Comparison of ENCODE assay signal across 19 cellular contexts in genomic region chr2:240872317-240873097, GRCh38. TPM values are rescaled to one million over a fixed set of nuclear protein-coding genes. Genes with fewer than 3 reads are reported as not detected.
"Had no signal": no experiment of that assay in that cellular context is flagged by ENCODE, and none has a peak within 500 bp of the region (broad histone marks: within the 10 kb centered on the region; RNA-seq: fewer than 3 reads in every experiment).

No MANE protein-coding gene starts in this region.

- DNase-seq: activated CD4-positive, alpha-beta T cell treated with anti-CD3 and anti-CD28 coated beads, Interleukin-2, amount 50 U/mL, for 4 hours; activated naive CD4-positive, alpha-beta T cell treated with anti-CD3 and anti-CD28 coated beads, Interleukin-2, amount 50 U/mL, for 16 hours; activated T-cell treated with anti-CD3 and anti-CD28 coated beads for 4 hours; caudate nucleus; colonic mucosa; hippocampal formation; left ventricle myocardium inferior; mesendoderm; natural killer cell; T-helper 1 cell; T1000 had no signal

- H3K9me3 Mint-ChIP-seq: activated T-helper 17 cell treated with anti-CD3 and anti-CD28 coated beads, Interleukin-2, amount 50 U/mL, for 72 hours; natural killer cell; stimulated activated naive CD8-positive, alpha-beta T cell treated with anti-CD3 and anti-CD28 coated beads, Interleukin-15, Interleukin-2, amounts not matched to agents 100 ng/mL and 50 ng/mL, for 24 hours had no signal

- H3K27ac ChIP-seq: colonic mucosa, left ventricle myocardium inferior, right atrium auricular region, suprapubic skin, upper lobe of left lung had no signal

- H3K27me3 Mint-ChIP-seq: stimulated activated naive CD8-positive, alpha-beta T cell treated with anti-CD3 and anti-CD28 coated beads, Interleukin-15, Interleukin-2, amounts not matched to agents 100 ng/mL and 50 ng/mL, for 24 hours had no signal

- H3K4me3 ChIP-seq: colonic mucosa, left ventricle myocardium inferior, right atrium auricular region, suprapubic skin, upper lobe of left lung had no signal

- H3K4me1 Mint-ChIP-seq: activated T-helper 17 cell treated with anti-CD3 and anti-CD28 coated beads, Interleukin-2, amount 50 U/mL, for 72 hours; natural killer cell had no signal

- H3K36me3 ChIP-seq: colonic mucosa, left ventricle myocardium inferior, right atrium auricular region, suprapubic skin, upper lobe of left lung had no signal

- ATAC-seq: activated CD4-positive, CD25-positive, alpha-beta regulatory T cell treated with anti-CD3 and anti-CD28 coated beads, Interleukin-2, amount 50 U/mL, for 24 hours; activated T-helper 17 cell treated with anti-CD3 and anti-CD28 coated beads, Interleukin-2, amount 50 U/mL, for 72 hours; esophagus mucosa; natural killer cell had no signal

- H3K36me3 Mint-ChIP-seq: natural killer cell had no signal

- H3K4me3 Mint-ChIP-seq: activated T-helper 17 cell treated with anti-CD3 and anti-CD28 coated beads, Interleukin-2, amount 50 U/mL, for 72 hours; natural killer cell; stimulated activated naive CD8-positive, alpha-beta T cell treated with anti-CD3 and anti-CD28 coated beads, Interleukin-15, Interleukin-2, amounts not matched to agents 100 ng/mL and 50 ng/mL, for 24 hours had no signal

- H3K27me3 ChIP-seq: colonic mucosa, right atrium auricular region, upper lobe of left lung had no signal

- H3K4me1 ChIP-seq: left ventricle myocardium inferior, right atrium auricular region, suprapubic skin, upper lobe of left lung had no signal

- H3K9me3 ChIP-seq: colonic mucosa, left ventricle myocardium inferior, right atrium auricular region, suprapubic skin, upper lobe of left lung had no signal

- H3K27ac Mint-ChIP-seq: activated T-helper 17 cell treated with anti-CD3 and anti-CD28 coated beads, Interleukin-2, amount 50 U/mL, for 72 hours; natural killer cell; stimulated activated naive CD8-positive, alpha-beta T cell treated with anti-CD3 and anti-CD28 coated beads, Interleukin-15, Interleukin-2, amounts not matched to agents 100 ng/mL and 50 ng/mL, for 24 hours had no signal

RNA-seq across cellular contexts. Expression of gene AGXT, which starts 3.9 kb away (rescaled TPM):
- total RNA-seq: activated T-helper 17 cell treated with anti-CD3 and anti-CD28 coated beads, Interleukin-2, amount 50 U/mL, for 72 hours; esophagus mucosa; left ventricle myocardium inferior; natural killer cell; right atrium auricular region had no signal
- polyA plus RNA-seq: keratinocyte had no signal

RNA-seq across cellular contexts. Expression of gene MAB21L4, which starts 23.4 kb away (rescaled TPM):
- total RNA-seq: activated T-helper 17 cell treated with anti-CD3 and anti-CD28 coated beads, Interleukin-2, amount 50 U/mL, for 72 hours; left ventricle myocardium inferior; natural killer cell had no signal

RNA-seq across cellular contexts. Expression of gene CROCC2, which starts 33.6 kb away (rescaled TPM):
- total RNA-seq: activated T-helper 17 cell treated with anti-CD3 and anti-CD28 coated beads, Interleukin-2, amount 50 U/mL, for 72 hours; left ventricle myocardium inferior; right atrium auricular region; suprapubic skin had no signal
- polyA plus RNA-seq: keratinocyte had no signal

RNA-seq across cellular contexts. Expression of gene KIF1A, which starts 52.5 kb away (rescaled TPM):
- polyA plus RNA-seq: keratinocyte had no signal
